ENCODE assay signal across 8 cellular contexts in the genomic region with DNA sequence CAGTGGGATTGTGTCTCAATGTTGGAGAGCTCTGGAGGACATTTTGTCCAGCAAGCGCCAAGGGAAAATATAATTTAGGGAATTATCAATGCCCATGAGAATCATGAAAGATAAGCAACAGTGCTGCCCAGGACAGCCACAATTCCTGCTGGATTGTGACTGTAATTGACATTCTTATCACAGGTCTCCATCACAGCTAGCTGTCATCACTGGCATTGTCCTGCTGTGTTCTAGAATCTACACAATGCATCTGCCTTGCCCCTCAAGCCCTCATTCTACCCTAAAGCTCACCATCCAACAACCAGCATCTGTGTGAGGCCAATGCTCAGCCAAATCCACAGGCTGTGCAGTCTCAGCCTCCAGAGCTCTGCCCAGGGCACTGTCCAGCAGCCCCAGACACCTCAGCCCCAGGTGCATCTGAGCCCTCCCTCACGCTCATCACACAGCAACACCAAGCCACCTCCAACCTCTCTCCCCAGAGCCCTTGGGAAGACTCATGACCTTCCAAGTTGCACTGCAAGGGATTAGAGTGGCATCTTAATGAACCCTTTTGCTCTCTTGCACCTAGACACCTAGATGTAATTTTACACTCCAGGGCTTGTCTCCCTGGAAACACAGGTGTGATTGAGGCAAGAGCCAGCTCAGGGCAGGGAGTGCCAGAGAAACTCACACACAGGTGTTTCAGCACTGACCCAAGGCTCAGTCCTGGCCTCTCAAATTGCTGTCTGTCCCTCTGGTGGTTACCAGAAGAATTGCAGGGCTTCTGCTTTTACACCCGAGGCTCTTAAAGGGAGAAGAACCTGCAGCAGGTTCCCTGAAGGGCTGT.
A peak's percentile ranks its signal among the peaks of the same experiment; 100 is the strongest.
DNase-seq lines count a peak whose midpoint lies in the region; ATAC-seq and TF ChIP-seq lines count a peak whose summit lies in the region.

No MANE protein-coding gene starts in this region.

- no peak overlapping the region for H3K4me3 ChIP-seq in foreskin fibroblast (ENCODE audit: low read depth in 1 of 2, low read length in 2 of 2)

- TF ChIP-seq CTCF in foreskin fibroblast (IDR thresholded peaks at IDR 0.05; ENCODE audit: low read depth, low read length) (peak; percentile 82), omental fat pad (IDR thresholded peaks at IDR 0.05) (no peak)

- DNase-seq in Right ventricle myocardium inferior (ENCODE audit: missing footprints) (no peak), cardiac septum (ENCODE audit: low spot score) (no peak), NCI-H2196 treated with DMSO at 0.1 percent for 48 hours (lab: John Stamatoyannopoulos, UW; ENCODE audit: unreplicated experiment) (peak; percentile 74), foreskin fibroblast (peak; percentile 13 to 46), omental fat pad (ENCODE audit: low spot score) (no peak)
- DNase-seq in activated CD4-positive, alpha-beta T cell treated with anti-CD3 and anti-CD28 coated beads, Interleukin-2, amount 50 U/mL, for 48 hours: peak; percentile 3 to 20

- intact Hi-C loops in Right ventricle myocardium inferior (cut with DNase I): no loop called here
- intact Hi-C loops in cardiac septum (cut with DNase I): no loop called here

- ATAC-seq in Right ventricle myocardium inferior (peak; percentile 61), HG02798 (IDR thresholded peaks at IDR 0.05; ENCODE audit: poor library complexity, unreplicated experiment) (peak; percentile 51), omental fat pad (ENCODE audit: low FRiP score) (peak; percentile 39), GM21360 (IDR thresholded peaks at IDR 0.05; ENCODE audit: unreplicated experiment) (no peak)

Comparison
In these comparisons a context has a peak if more than half of its experiments do, and no peak if none do; other contexts are left out.
1. DNase-seq: peak in NCI-H2196 treated with DMSO at 0.1 percent for 48 hours (single experiment), activated CD4-positive, alpha-beta T cell treated with anti-CD3 and anti-CD28 coated beads, Interleukin-2, amount 50 U/mL, for 48 hours (2 of 2) and foreskin fibroblast (2 of 2); none in Right ventricle myocardium inferior (single experiment), cardiac septum (single experiment) and omental fat pad (single experiment).